ENCODE assay signal across 8 cellular contexts in genomic region chr13:72255908-72256307, GRCh38.
DNase-seq lines count a peak whose midpoint lies in the region; ATAC-seq and TF ChIP-seq lines count a peak whose summit lies in the region.
"Had no signal": no experiment of that assay in that cellular context is flagged by ENCODE, and none has a peak within 500 bp of the region (broad histone marks: within the 10 kb centered on the region; RNA-seq: fewer than 3 reads in every experiment).

No MANE protein-coding gene starts in this region.

- H3K9me3 Mint-ChIP-seq in endothelial cell (ENCODE audit: unreplicated experiment), result no peaks in the 10 kb centered on the region

- no peak overlapping the region for H3K27ac ChIP-seq in prostate gland
- H3K27ac ChIP-seq: SK-N-MC had no signal

- H3K36me3 ChIP-seq in prostate gland, result no peaks in the 10 kb centered on the region

- DNase-seq in NCI-H524 (lab: John Stamatoyannopoulos, UW) (peak; percentile 79 to 94), endothelial cell (ENCODE audit: low spot score) (peak; percentile 56), prostate gland (ENCODE audit: low spot score) (peak; percentile 12), COLO668 (lab: John Stamatoyannopoulos, UW; ENCODE audit: unreplicated experiment) (no peak), erythroblast (lab: John Stamatoyannopoulos, UW) (no peak)

- 42% methylated on average over 7 of the region's 7 CpGs for WGBS in prostate gland

- H3K4me1 ChIP-seq in prostate gland (replicated peaks), result no peaks in the 10 kb centered on the region

- H3K36me3 Mint-ChIP-seq in endothelial cell (ENCODE audit: low read depth, unreplicated experiment), result no peaks in the 10 kb centered on the region

- H3K27me3 Mint-ChIP-seq in endothelial cell (ENCODE audit: unreplicated experiment), result peaks cover 2% of the 10 kb centered on the region

- intact Hi-C loops in prostate gland (cut with DNase I), result no loop called here

- ATAC-seq in HG02610 (IDR thresholded peaks at IDR 0.05; ENCODE audit: unreplicated experiment) (peak; percentile 66), GM21717 (IDR thresholded peaks at IDR 0.05; ENCODE audit: unreplicated experiment) (no peak)

- no peak overlapping the region for H3K4me3 Mint-ChIP-seq in endothelial cell (ENCODE audit: unreplicated experiment)

- H3K9me3 ChIP-seq in prostate gland, result no peaks in the 10 kb centered on the region

- H3K4me3 ChIP-seq in prostate gland, result no peak overlapping the region
- H3K4me3 ChIP-seq: SK-N-MC had no signal

- H3K27ac Mint-ChIP-seq in endothelial cell (ENCODE audit: unreplicated experiment), result no peak overlapping the region

- no peaks in the 10 kb centered on the region for H3K4me1 Mint-ChIP-seq in endothelial cell (ENCODE audit: unreplicated experiment)

- H3K27me3 ChIP-seq in prostate gland (replicated peaks; ENCODE audit: insufficient read depth), result no peaks in the 10 kb centered on the region

- TF ChIP-seq POLR2A in prostate gland (IDR thresholded peaks at IDR 0.05) (no peak), erythroblast (IDR thresholded peaks at IDR 0.05; ENCODE audit: low read length) (no peak)

- TF ChIP-seq CTCF in endothelial cell (IDR thresholded peaks at IDR 0.05; ENCODE audit: unreplicated experiment), result no peak
- peak in 2 of 4 experiments; percentile 54 to 59 for TF ChIP-seq CTCF in prostate gland (IDR thresholded peaks at IDR 0.05)

Comparison
In these comparisons a context has a peak if more than half of its experiments do, and no peak if none do; other contexts are left out.
1. DNase-seq: peak in NCI-H524 (2 of 2), endothelial cell (single experiment) and prostate gland (single experiment); none in COLO668 (single experiment) and erythroblast (0 of 2).